In genomic region chr6:128098000-128098581, GRCh38 we compare ENCODE assay signal across 14 cellular contexts.
A peak's percentile ranks its signal among the peaks of the same experiment; 100 is the strongest.
DNase-seq lines count a peak whose midpoint lies in the region; ATAC-seq, FAIRE-seq and TF ChIP-seq lines count a peak whose summit lies in the region.
"Had no signal": no experiment of that assay in that cellular context is flagged by ENCODE, and none has a peak within 500 bp of the region (broad histone marks: within the 10 kb centered on the region; RNA-seq: fewer than 3 reads in every experiment).

No MANE protein-coding gene starts in this region.

- 100% methylated on average over 2 of the region's 2 CpGs; no CpG with 5 or more reads in 1 of the 2 experiments for WGBS in H1 (ENCODE audit: extremely low coverage in 1 of 2, insufficient coverage in 1 of 2, insufficient read length in 1 of 2, insufficient replicate concordance in 2 of 2, low coverage in 1 of 2, low lambda C conversion rate in 2 of 2, missing lambda C conversion rate in 1 of 2), 2 experiments
- whole genome bisulfite sequencing in prostate gland = 59% methylated on average over 2 of the region's 2 CpGs

- H2BK20ac ChIP-seq in H1 (ENCODE audit: low read length) = no peak overlapping the region

- CTCF ChIA-PET in H1 (lab: Charles Lee; ENCODE audit: partially characterized antibody) = no interaction called here

- H2AFZ ChIP-seq in MM.1S (ENCODE audit: low read length) (peak overlapping the region; percentile 51), H1 (ENCODE audit: low read length) (no peak overlapping the region)

- H3K4ac ChIP-seq in H1 (replicated peaks; ENCODE audit: insufficient read length, low read depth, low read length) = no peak overlapping the region

- H3K9ac ChIP-seq in MM.1S (ENCODE audit: low read length) = peak overlapping the region; percentile 5; the same call in 1 of the 2 replicates
- no peak overlapping the region for H3K9ac ChIP-seq in H1 (replicated peaks in 1 of 4; ENCODE audit: extremely low read depth in 1 of 4, low read depth in 3 of 4, low read length in 3 of 4)

- H3K9me3 ChIP-seq in MM.1S (replicated peaks; ENCODE audit: insufficient read depth, low read length) (no peaks in the 10 kb centered on the region), H1 (ENCODE audit: insufficient read depth in 2 of 2, low read depth in 1 of 2, low read length in 1 of 2) (no peaks in the 10 kb centered on the region), prostate gland (no peaks in the 10 kb centered on the region)

- H3K56ac ChIP-seq in H1 (replicated peaks; ENCODE audit: insufficient read length, low read depth, low read length) = no peak overlapping the region

- intact Hi-C loops in prostate gland (cut with DNase I) = no loop called here

- no peak for TF ChIP-seq POLR2A in H1 (IDR thresholded peaks at IDR 0.05; ENCODE audit: control extremely low read depth in 1 of 2, low read depth in 2 of 2, low read length in 2 of 2)
- no peak for TF ChIP-seq POLR2A in prostate gland (IDR thresholded peaks at IDR 0.05)

- no peak overlapping the region for H2BK15ac ChIP-seq in H1 (ENCODE audit: low read length)

- peak overlapping the region; percentile 30; the same call in 1 of the 2 replicates for H3K27ac ChIP-seq in MM.1S (ENCODE audit: low read length)
- no peak overlapping the region for H3K27ac ChIP-seq in H1 (ENCODE audit: low read depth, low read length)
- H3K27ac ChIP-seq in prostate gland = no peak overlapping the region

- H3K79me1 ChIP-seq in H1 (ENCODE audit: low read depth, low read length) = no peaks in the 10 kb centered on the region

- H2AK5ac ChIP-seq in H1 (ENCODE audit: low read depth, low read length) = no peak overlapping the region

- no peaks in the 10 kb centered on the region for H3K27me3 ChIP-seq in MM.1S (replicated peaks; ENCODE audit: insufficient read depth, low read length)
- H3K27me3 ChIP-seq in H1 (replicated peaks in 1 of 4; ENCODE audit: control insufficient read depth in 3 of 4, extremely low read depth in 1 of 4, insufficient read depth in 3 of 4, low read length in 3 of 4) = no peaks in the 10 kb centered on the region
- H3K27me3 ChIP-seq in prostate gland (replicated peaks; ENCODE audit: insufficient read depth) = no peaks in the 10 kb centered on the region

- H3K9me2 ChIP-seq in MM.1S (replicated peaks; ENCODE audit: insufficient read depth, low read length) = no peaks in the 10 kb centered on the region

- H3K4me1 ChIP-seq in MM.1S (ENCODE audit: low read length) = peaks cover 8% of the 10 kb centered on the region
- peaks cover 0 to 3% (median 0%) of the 10 kb centered on the region in 4 experiments; a peak in 1 of 7 replicates for H3K4me1 ChIP-seq in H1 (replicated peaks in 1 of 4; ENCODE audit: control insufficient read depth in 3 of 4, insufficient read depth in 4 of 4, low read length in 3 of 4)
- no peaks in the 10 kb centered on the region for H3K4me1 ChIP-seq in prostate gland (replicated peaks)

- ATAC-seq in GM19463 (IDR thresholded peaks at IDR 0.05; ENCODE audit: unreplicated experiment) (peak; percentile 62), omental fat pad (ENCODE audit: low FRiP score) (no peak), GM18511 (IDR thresholded peaks at IDR 0.05; ENCODE audit: unreplicated experiment) (no peak)
- ATAC-seq: Panc1 had no signal

- no peak overlapping the region for H4K91ac ChIP-seq in H1 (replicated peaks; ENCODE audit: insufficient read length, low read length)

- no peak for TF ChIP-seq RAD21 in H1 (IDR thresholded peaks at IDR 0.05 in 1 of 2, conservative IDR thresholded peaks at IDR 0.05 in 1 of 2; ENCODE audit: low read depth in 2 of 2, low read length in 2 of 2)

- TF ChIP-seq EP300 in H1 (IDR thresholded peaks at IDR 0.05; ENCODE audit: borderline replicate concordance in 1 of 2, low read depth in 2 of 2, low read length in 2 of 2) = no peak

- DNase-seq in GM12865 (ENCODE audit: low read depth) = peak; percentile 8
- peak; percentile 46 for DNase-seq in MM.1S
- no peak for DNase-seq in H1 (ENCODE audit: low read depth in 1 of 2, low spot score in 2 of 2)
- DNase-seq in omental fat pad (ENCODE audit: low spot score) = no peak
- DNase-seq in NCI-H2196 (lab: John Stamatoyannopoulos, UW; ENCODE audit: unreplicated experiment) = no peak
- DNase-seq in prostate gland (ENCODE audit: low spot score) = no peak
- DNase-seq: CD4-positive, alpha-beta T cell; central memory CD4-positive, alpha-beta T cell; NCI-H146; T-helper 9 cell had no signal

- 0 out of 2 replicates have a peak, but pooled peaks cover 3% of the 10 kb centered on the region for H3F3A ChIP-seq in MM.1S (ENCODE audit: insufficient read depth, low read length)

- TF ChIP-seq CTCF in GM12865 (IDR thresholded peaks at IDR 0.05; ENCODE audit: insufficient read depth, low read depth, low read length, missing control alignments) (no peak), MM.1S (IDR thresholded peaks at IDR 0.05; ENCODE audit: low read length) (no peak), H1 (IDR thresholded peaks at IDR 0.05; ENCODE audit: control extremely low read depth in 1 of 3, insufficient read depth in 1 of 3, low read depth in 1 of 3, low read length in 3 of 3) (no peak), omental fat pad (IDR thresholded peaks at IDR 0.05) (no peak), prostate gland (IDR thresholded peaks at IDR 0.05) (no peak)

- H3K23me2 ChIP-seq in H1 (ENCODE audit: low read depth, low read length) = no peaks in the 10 kb centered on the region

- H3K36me3 ChIP-seq in MM.1S (replicated peaks; ENCODE audit: insufficient read depth, low read length) (no peaks in the 10 kb centered on the region), H1 (ENCODE audit: control insufficient read depth in 2 of 4, insufficient read depth in 4 of 4, low read length in 3 of 4) (no peaks in the 10 kb centered on the region), prostate gland (no peaks in the 10 kb centered on the region)

- H3K79me2 ChIP-seq in MM.1S (ENCODE audit: low read length) (no peaks in the 10 kb centered on the region), H1 (ENCODE audit: control insufficient read depth in 1 of 2, insufficient read depth in 2 of 2, low read length in 2 of 2) (no peaks in the 10 kb centered on the region)

- H3K4me2 ChIP-seq in MM.1S (ENCODE audit: low read depth, low read length) = peak overlapping the region; percentile 62
- no peak overlapping the region for H3K4me2 ChIP-seq in H1 (ENCODE audit: insufficient read depth in 1 of 2, low read depth in 2 of 2, low read length in 2 of 2)

- H3K23ac ChIP-seq in H1 (ENCODE audit: insufficient read length) = no peak overlapping the region

- peak; percentile 7 for FAIRE-seq in H1 (lab: Jason Lieb, UNC)
- FAIRE-seq: HTR-8/SVneo had no signal

- no peak overlapping the region for H2BK12ac ChIP-seq in H1 (ENCODE audit: low read depth, low read length)

- no peak overlapping the region for H3K14ac ChIP-seq in H1 (ENCODE audit: insufficient read length)

- no peaks in the 10 kb centered on the region for H4K20me1 ChIP-seq in MM.1S (ENCODE audit: insufficient read depth, low read length)
- no peaks in the 10 kb centered on the region for H4K20me1 ChIP-seq in H1 (replicated peaks in 1 of 2; ENCODE audit: control insufficient read depth in 1 of 2, insufficient read depth in 2 of 2, low read length in 2 of 2)

- POLR2A ChIA-PET in H1 (lab: Charles Lee; ENCODE audit: partially characterized antibody) = no interaction called here

- no peak overlapping the region for H2BK120ac ChIP-seq in H1 (replicated peaks; ENCODE audit: low read depth, low read length)

- H2BK5ac ChIP-seq in H1 (ENCODE audit: low read depth, low read length) = no peak overlapping the region

- H4K5ac ChIP-seq in H1 (ENCODE audit: insufficient read length, low read depth, low read length) = no peak overlapping the region

- H3K4me3 ChIP-seq in GM12865 (ENCODE audit: low read depth, low read length) (no peak overlapping the region), MM.1S (ENCODE audit: low read length) (0 out of 2 replicates have a peak overlapping the region, but pooled peaks have one; percentile 16), H1 (ENCODE audit: extremely low read depth in 1 of 4, insufficient read depth in 2 of 4, low read depth in 3 of 4, low read length in 4 of 4) (no peak overlapping the region), prostate gland (no peak overlapping the region)

- no peak overlapping the region for H3K18ac ChIP-seq in H1 (ENCODE audit: extremely low read depth, low read length)

- no peak overlapping the region for H4K8ac ChIP-seq in H1 (ENCODE audit: extremely low read depth, insufficient read depth, low read length)

TF ChIP-seq in H1, 55 proteins besides CTCF, POLR2A, EP300 and RAD21 (continues in another document):
- no peak for TF ChIP-seq CEBPB (IDR thresholded peaks at IDR 0.05; ENCODE audit: low read depth, low read length)
- no peak for TF ChIP-seq KDM1A (IDR thresholded peaks at IDR 0.05; ENCODE audit: borderline replicate concordance, low read length)
- TF ChIP-seq, protein P1, sequence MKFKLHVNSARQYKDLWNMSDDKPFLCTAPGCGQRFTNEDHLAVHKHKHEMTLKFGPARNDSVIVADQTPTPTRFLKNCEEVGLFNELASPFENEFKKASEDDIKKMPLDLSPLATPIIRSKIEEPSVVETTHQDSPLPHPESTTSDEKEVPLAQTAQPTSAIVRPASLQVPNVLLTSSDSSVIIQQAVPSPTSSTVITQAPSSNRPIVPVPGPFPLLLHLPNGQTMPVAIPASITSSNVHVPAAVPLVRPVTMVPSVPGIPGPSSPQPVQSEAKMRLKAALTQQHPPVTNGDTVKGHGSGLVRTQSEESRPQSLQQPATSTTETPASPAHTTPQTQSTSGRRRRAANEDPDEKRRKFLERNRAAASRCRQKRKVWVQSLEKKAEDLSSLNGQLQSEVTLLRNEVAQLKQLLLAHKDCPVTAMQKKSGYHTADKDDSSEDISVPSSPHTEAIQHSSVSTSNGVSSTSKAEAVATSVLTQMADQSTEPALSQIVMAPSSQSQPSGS (IDR thresholded peaks at IDR 0.05; ENCODE audit: low read length) = no peak
- TF ChIP-seq PHF8 (conservative IDR thresholded peaks at IDR 0.05; ENCODE audit: low read depth, low read length) = no peak
- TF ChIP-seq CREB1 (IDR thresholded peaks at IDR 0.05) = no peak
- no peak for TF ChIP-seq NANOG (IDR thresholded peaks at IDR 0.05; ENCODE audit: insufficient read depth, low read depth, low read length, poor library complexity, severe bottlenecking)
- no peak for TF ChIP-seq MAX (IDR thresholded peaks at IDR 0.05)
- TF ChIP-seq TCF12 (IDR thresholded peaks at IDR 0.05; ENCODE audit: low read depth, low read length) = no peak
- TF ChIP-seq RNF2 (IDR thresholded peaks at IDR 0.05; ENCODE audit: borderline replicate concordance, low read depth, low read length, missing control alignments, poor library complexity, severe bottlenecking) = no peak
- no peak for TF ChIP-seq YY1 (IDR thresholded peaks at IDR 0.05; ENCODE audit: low read depth, low read length)
- TF ChIP-seq GABPA (IDR thresholded peaks at IDR 0.05; ENCODE audit: borderline replicate concordance, insufficient read depth, low read length) = no peak
- no peak for TF ChIP-seq TAF1 (IDR thresholded peaks at IDR 0.05; ENCODE audit: low read depth, low read length)
- no peak for TF ChIP-seq JUN (IDR thresholded peaks at IDR 0.05; ENCODE audit: low read depth, low read length)

Comparison
In these comparisons a context has a peak if more than half of its experiments do, and no peak if none do; other contexts are left out.
1. DNase-seq: peak in GM12865 (single experiment) and MM.1S (single experiment); none in H1 (0 of 2), omental fat pad (single experiment), NCI-H2196 (single experiment) and prostate gland (single experiment).